35 cellular contexts compared by ENCODE assay signal in genomic region chr4:122516376-122516775, GRCh38. TPM values are rescaled to one million over a fixed set of nuclear protein-coding genes. Genes with fewer than 3 reads are reported as not detected.
"Had no signal": no experiment of that assay in that cellular context is flagged by ENCODE, and none has a peak within 500 bp of the region (broad histone marks: within the 10 kb centered on the region; RNA-seq: fewer than 3 reads in every experiment).

No MANE protein-coding gene starts in this region.

- H3K9me3 ChIP-seq: colonic mucosa, esophagus squamous epithelium, gastrocnemius medialis, left lung, lower lobe of right lung, mucosa of descending colon had no signal

- FAIRE-seq: endometrium, islet of Langerhans, keratinocyte had no signal

- H3K4me3 Mint-ChIP-seq: dendritic cell treated with granulocyte-macrophage colony-stimulating factor and Interleukin-4, amounts not matched to agents 40 ng/mL and 50 ng/mL, for 4 days; effector memory CD8-positive, alpha-beta T cell; endodermal cell; mesothelial cell of epicardium; naive B cell had no signal

- H3K27me3 ChIP-seq: colonic mucosa, esophagus squamous epithelium, gastrocnemius medialis, left lung had no signal

- H3K9me3 Mint-ChIP-seq: effector memory CD8-positive, alpha-beta T cell had no signal

- H3K4me1 Mint-ChIP-seq: endodermal cell, mesothelial cell of epicardium, naive B cell had no signal

- H3K36me3 ChIP-seq: colonic mucosa, esophagus squamous epithelium, gastrocnemius medialis, heart right ventricle, left lung, lower lobe of right lung had no signal

- H3K27me3 Mint-ChIP-seq: dendritic cell treated with granulocyte-macrophage colony-stimulating factor and Interleukin-4, amounts not matched to agents 40 ng/mL and 50 ng/mL, for 4 days had no signal

- H3K27ac Mint-ChIP-seq: dendritic cell treated with granulocyte-macrophage colony-stimulating factor and Interleukin-4, amounts not matched to agents 40 ng/mL and 50 ng/mL, for 4 days; effector memory CD8-positive, alpha-beta T cell; endodermal cell; mesothelial cell of epicardium; naive B cell had no signal

- ATAC-seq: effector memory CD8-positive, alpha-beta T cell; esophagus mucosa; gastrocnemius medialis; heart right ventricle; left cardiac atrium; left lung; left ventricle myocardium superior; lower lobe of right lung; mucosa of descending colon had no signal

- H3K4me1 ChIP-seq: colonic mucosa, esophagus squamous epithelium, gastrocnemius medialis, heart right ventricle, left lung, lower lobe of right lung had no signal

- DNase-seq: colonic mucosa; cortex of kidney; effector CD8-positive, alpha-beta T cell; effector memory CD8-positive, alpha-beta T cell; endodermal cell; erythroblast; esophagus squamous epithelium; foreskin fibroblast; foreskin melanocyte; gastrocnemius medialis; glutamatergic neuron; head of caudate nucleus; heart right ventricle; hippocampal formation; left cardiac atrium; left lung; left ventricle myocardium superior; lower lobe of right lung; mesenchymal stem cell; mucosa of descending colon; naive B cell had no signal

- H3K27ac ChIP-seq: colonic mucosa, epithelial cell of prostate, esophagus squamous epithelium, gastrocnemius medialis, heart right ventricle, left lung, lower lobe of right lung had no signal

- H3K4me3 ChIP-seq: colonic mucosa, esophagus squamous epithelium, gastrocnemius medialis, heart right ventricle, left lung, lower lobe of right lung, mucosa of descending colon had no signal

- H3K36me3 Mint-ChIP-seq: mesothelial cell of epicardium, naive B cell had no signal

RNA-seq across cellular contexts. Expression of gene IL2, which starts 59.9 kb away (rescaled TPM):
- total RNA-seq: dermis microvascular lymphatic vessel endothelial cell, endodermal cell, esophagus mucosa, esophagus squamous epithelium, gastrocnemius medialis, glomerular endothelial cell, heart right ventricle, kidney epithelial cell, left cardiac atrium, left lung, left ventricle myocardium superior, lower leg skin, lower lobe of right lung, lung microvascular endothelial cell, mesenteric fat pad, mesothelial cell of epicardium, mucosa of descending colon, myocyte had no signal
- polyA plus RNA-seq: heart right ventricle, keratinocyte had no signal
